Comparison of ENCODE assay signal across 20 cellular contexts in the genomic region with DNA sequence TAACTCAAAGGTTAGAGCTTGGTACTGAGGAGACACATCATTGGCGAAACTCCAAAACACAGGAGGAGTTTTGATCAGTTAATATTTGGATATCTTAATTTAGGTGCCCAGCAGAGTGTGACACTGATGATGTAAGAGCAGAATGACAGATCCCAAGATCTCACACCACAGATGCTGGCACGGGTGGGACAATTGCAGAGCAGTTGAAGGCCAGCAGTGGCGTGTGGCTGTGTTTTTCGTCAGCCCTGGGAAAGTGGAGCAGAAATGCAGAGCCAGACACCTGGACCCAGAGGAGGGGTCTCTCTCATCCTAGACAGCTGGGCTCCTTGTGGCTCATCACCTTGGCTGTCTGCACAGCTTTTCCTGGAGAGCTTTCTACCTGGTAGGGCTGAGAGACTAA. TPM values are rescaled to one million over a fixed set of nuclear protein-coding genes. Genes with fewer than 3 reads are reported as not detected.
DNase-seq lines count a peak whose midpoint lies in the region; ATAC-seq and TF ChIP-seq lines count a peak whose summit lies in the region.
"Had no signal": no experiment of that assay in that cellular context is flagged by ENCODE, and none has a peak within 500 bp of the region (broad histone marks: within the 10 kb centered on the region; RNA-seq: fewer than 3 reads in every experiment).

No MANE protein-coding gene starts in this region.

- no peak for TF ChIP-seq POLR2A in heart left ventricle (IDR thresholded peaks at IDR 0.05)

- DNase-seq in heart left ventricle (no peak), right atrium auricular region (ENCODE audit: low spot score) (no peak), left ventricle myocardium superior (no peak), memory B cell (ENCODE audit: low spot score in 2 of 2) (no peak), OCI-LY7 (ENCODE audit: low spot score) (no peak), NCI-H1694 treated with DMSO at 0.1 percent for 48 hours (lab: John Stamatoyannopoulos, UW) (no peak)
- DNase-seq: ACHN; BE2C; C1 segment of cervical spinal cord; CD4-positive, CD25-positive, alpha-beta regulatory T cell; CD8-positive, alpha-beta memory T cell; COR-L47; DMS 273 treated with DMSO at 0.1 percent for 48 hours; DMS53; DND-41; EL; GM23248 had no signal

- TF ChIP-seq CTCF in heart left ventricle (IDR thresholded peaks at IDR 0.05) (no peak), right atrium auricular region (IDR thresholded peaks at IDR 0.05) (no peak), OCI-LY7 (conservative IDR thresholded peaks at IDR 0.05; ENCODE audit: low read length) (no peak)

- H3K27me3 Mint-ChIP-seq in memory B cell, result no peaks in the 10 kb centered on the region
- H3K27me3 Mint-ChIP-seq: CD4-positive, CD25-positive, alpha-beta regulatory T cell had no signal

- H3K4me1 Mint-ChIP-seq in memory B cell, result no peaks in the 10 kb centered on the region
- H3K4me1 Mint-ChIP-seq: CD8-positive, alpha-beta memory T cell had no signal

- no peak overlapping the region for H2AFZ ChIP-seq in OCI-LY7 (ENCODE audit: low read length)
- H2AFZ ChIP-seq: GM23248 had no signal

- no peaks in the 10 kb centered on the region for H3K27me3 ChIP-seq in heart left ventricle
- no peaks in the 10 kb centered on the region for H3K27me3 ChIP-seq in right atrium auricular region
- H3K27me3 ChIP-seq: BE2C had no signal

- no peaks in the 10 kb centered on the region for H3K9me3 Mint-ChIP-seq in memory B cell
- H3K9me3 Mint-ChIP-seq: CD8-positive, alpha-beta memory T cell had no signal

- peaks cover 0 to 95% (median 86%) of the 10 kb centered on the region in 9 donors for H3K36me3 ChIP-seq in heart left ventricle
- peaks cover 72% of the 10 kb centered on the region for H3K36me3 ChIP-seq in right atrium auricular region
- H3K36me3 ChIP-seq in OCI-LY7 (ENCODE audit: insufficient read depth, low read length), result peaks cover 77% of the 10 kb centered on the region

- H3K36me3 Mint-ChIP-seq in memory B cell, result peaks cover 43% of the 10 kb centered on the region

- H3K4me2 ChIP-seq in OCI-LY7 (ENCODE audit: low read length), result no peak overlapping the region

- WGBS in heart left ventricle, 4 donors, result 66 to 82% (median 77%) methylated on average over 4 of the region's 4 CpGs

- CTCF ChIA-PET in OCI-LY7 (lab: Charles Lee; ENCODE audit: unreplicated experiment), result no interaction called here

- H3K4me3 ChIP-seq in heart left ventricle (no peak overlapping the region), right atrium auricular region (no peak overlapping the region), OCI-LY7 (ENCODE audit: low read depth, low read length, poor library complexity, severe bottlenecking) (no peak overlapping the region)
- H3K4me3 ChIP-seq: GM12878, GM23248, HAP-1 had no signal

- BruUV-seq in OCI-LY7 (replicated peaks; lab: Mats Ljungman, UMichigan), result no TSS peak

- H3K4me1 ChIP-seq in heart left ventricle (peaks cover 0 to 5% (median 0%) of the 10 kb centered on the region in 12 donors), right atrium auricular region (no peaks in the 10 kb centered on the region), OCI-LY7 (ENCODE audit: insufficient read depth, low read length, poor library complexity, severe bottlenecking) (no peaks in the 10 kb centered on the region)
- H3K4me1 ChIP-seq: BE2C, HAP-1 had no signal

- H3K79me2 ChIP-seq in OCI-LY7 (ENCODE audit: insufficient read depth, low read depth, low read length), result no peaks in the 10 kb centered on the region

- H4K20me1 ChIP-seq in OCI-LY7 (ENCODE audit: insufficient read depth, low read length), result no peaks in the 10 kb centered on the region; the same call in 1 of the 2 replicates

- no peak overlapping the region for H3K4me3 Mint-ChIP-seq in memory B cell
- H3K4me3 Mint-ChIP-seq: CD4-positive, CD25-positive, alpha-beta regulatory T cell; CD8-positive, alpha-beta memory T cell had no signal

- H3K27ac ChIP-seq in heart left ventricle, result no peak overlapping the region
- H3K27ac ChIP-seq in right atrium auricular region, result no peak overlapping the region
- H3K27ac ChIP-seq in OCI-LY7 (ENCODE audit: low read depth, low read length, poor library complexity, severe bottlenecking), result no peak overlapping the region
- H3K27ac ChIP-seq: GM23248 had no signal

- H3K9me3 ChIP-seq in heart left ventricle (no peaks in the 10 kb centered on the region), right atrium auricular region (no peaks in the 10 kb centered on the region), OCI-LY7 (ENCODE audit: low read length) (no peaks in the 10 kb centered on the region)
- H3K9me3 ChIP-seq: BE2C, HAP-1 had no signal

- no peaks in the 10 kb centered on the region for H3K9me2 ChIP-seq in OCI-LY7 (ENCODE audit: insufficient read depth, low read length)

- ATAC-seq in heart left ventricle, result peak in 3 of 4 donors; percentile 22 to 59 (median 25)
- peak; percentile 50 for ATAC-seq in left ventricle myocardium superior
- ATAC-seq in memory B cell (ENCODE audit: low read depth), result no peak
- ATAC-seq: GM12878, HepG2 had no signal

- intact Hi-C loops in heart left ventricle (cut with DNase I) (no loop called here), left ventricle myocardium superior (cut with micrococcal nuclease) (no loop called here), OCI-LY7 (cut with micrococcal nuclease; ENCODE audit: unreplicated experiment) (no loop called here)

- H3K27ac Mint-ChIP-seq in memory B cell, result peak overlapping the region; percentile 62
- H3K27ac Mint-ChIP-seq: CD4-positive, CD25-positive, alpha-beta regulatory T cell; CD8-positive, alpha-beta memory T cell had no signal

- POLR2A ChIA-PET in OCI-LY7 (lab: Charles Lee), result interaction anchor here (1.0 kb wide), 1 partner anchor 12 kb away, joined by 3 read pairs; no protein-coding TSS in a partner anchor

RNA-seq across cellular contexts. Expression of gene CTTN, which starts 59.7 kb away (rescaled TPM):
- total RNA-seq in heart left ventricle, result 100 to 1,000 TPM; 109 to 186 (median 143) TPM
- polyA plus RNA-seq in heart left ventricle, result 100 to 1,000 TPM in 1 of 2 donors, 10 to 100 TPM in 1; 77.3 to 100 TPM
- 10 to 100 TPM; 67.0 to 99.2 TPM for total RNA-seq in right atrium auricular region
- total RNA-seq in left ventricle myocardium superior, result 169 TPM
- 1.9 and 5.0 TPM in 2 replicates for total RNA-seq in OCI-LY7 (2014; rRNA removed; shearing (Covaris generic))
- total RNA-seq in OCI-LY7 (2022), result 9.3 and 9.4 TPM in 2 replicates
- polyA plus RNA-seq: CD8-positive, alpha-beta memory T cell had no signal

Comparison
In these comparisons a context has a peak if more than half of its experiments do, and no peak if none do; other contexts are left out.
1. RNA of gene CTTN, which starts 59.7 kb away (total RNA-seq): 169 TPM in left ventricle myocardium superior (single experiment), 109 to 186 TPM in heart left ventricle and 67.0 to 99.2 TPM in right atrium auricular region; 1.9 to 9.4 TPM in OCI-LY7; every median in the first group is over 4 times any median in the second.